In genomic region chr19:42269518-42270345, GRCh38 we compare ENCODE assay signal across 8 cellular contexts. TPM values are rescaled to one million over a fixed set of nuclear protein-coding genes. Genes with fewer than 3 reads are reported as not detected.
A peak's percentile ranks its signal among the peaks of the same experiment; 100 is the strongest.
DNase-seq lines count a peak whose midpoint lies in the region; ATAC-seq, FAIRE-seq and TF ChIP-seq lines count a peak whose summit lies in the region.

No MANE protein-coding gene starts in this region.

- TSS peak; percentile 99 for BruUV-seq in GM12878 (replicated peaks; lab: Mats Ljungman, UMichigan)

- ATAC-seq in GM12878 = no peak
- no peak for ATAC-seq in GM18858 (IDR thresholded peaks at IDR 0.05; ENCODE audit: unreplicated experiment)

- no peaks in the 10 kb centered on the region for H3K27me3 Mint-ChIP-seq in activated naive CD4-positive, alpha-beta T cell treated with anti-CD3 and anti-CD28 coated beads for 36 hours (ENCODE audit: low read depth)

- no peak for TF ChIP-seq EP300 in GM12878 (IDR thresholded peaks at IDR 0.05; ENCODE audit: borderline replicate concordance in 1 of 2, control insufficient read depth in 1 of 2, low read depth in 2 of 2, low read length in 2 of 2)
- TF ChIP-seq EP300 in transverse colon (IDR thresholded peaks at IDR 0.05; ENCODE audit: low read depth) = no peak

- no peak for TF ChIP-seq CTCF in GM12878 (IDR thresholded peaks at IDR 0.05 in 2 of 3, conservative IDR thresholded peaks at IDR 0.05 in 1 of 3; ENCODE audit: control insufficient read depth in 2 of 3, extremely low read depth in 1 of 3, insufficient read depth in 1 of 3, low read depth in 3 of 3, low read length in 3 of 3)
- TF ChIP-seq CTCF in lower leg skin (IDR thresholded peaks at IDR 0.05) = no peak
- no peak for TF ChIP-seq CTCF in transverse colon (IDR thresholded peaks at IDR 0.05)

- CTCF ChIA-PET in activated naive CD4-positive, alpha-beta T cell treated with anti-CD3 and anti-CD28 coated beads for 36 hours (lab: Charles Lee) = interaction anchor here (1.4 to 2.6 kb wide), 3 partner anchors 10 to 161 kb away, joined by 4 to 27 read pairs (median 7); partner anchors contain the start of gene GSK3A
- CTCF ChIA-PET in GM12878 (lab: Yijun Ruan, JAX) = interaction anchor here (1.0 to 3.2 kb wide), 6 partner anchors 10 to 137 kb away, joined by 3 to 39 read pairs (median 8); partner anchors contain the start of genes GSK3A and POU2F2

- peaks cover 27% of the 10 kb centered on the region for H3K79me2 ChIP-seq in GM12878 (ENCODE audit: control insufficient read depth, insufficient read depth, low read length)

- peaks cover 0 to 19% of the 10 kb centered on the region in 2 experiments; a peak in 3 of 4 replicates for H3K36me3 ChIP-seq in GM12878 (ENCODE audit: control insufficient read depth in 2 of 2, insufficient read depth in 2 of 2, low read length in 1 of 2)
- peaks cover 0 to 12% (median 0%) of the 10 kb centered on the region in 4 donors for H3K36me3 ChIP-seq in transverse colon

- no peaks in the 10 kb centered on the region for H3K9me3 ChIP-seq in GM12878 (replicated peaks; ENCODE audit: control insufficient read depth, insufficient read depth, low read length)
- H3K9me3 ChIP-seq in transverse colon = no peaks in the 10 kb centered on the region

- H3K27ac ChIP-seq in GM12878 (ENCODE audit: control insufficient read depth, insufficient read depth) (peak overlapping the region; percentile 94), transverse colon (peak overlapping the region; percentile 91 to 95 (median 94))

- H3K4me2 ChIP-seq in GM12878 (ENCODE audit: control insufficient read depth, insufficient read depth) = peak overlapping the region; percentile 99

- peak; percentile 40 for DNase-seq in activated naive CD4-positive, alpha-beta T cell treated with anti-CD3 and anti-CD28 coated beads for 36 hours
- DNase-seq in activated naive CD4-positive, alpha-beta T cell (lab: John Stamatoyannopoulos, UW) = no peak
- no peak for DNase-seq in GM12878 (ENCODE audit: low read depth, low spot score)
- DNase-seq in lower leg skin (ENCODE audit: low spot score in 2 of 2) = no peak
- no peak for DNase-seq in transverse colon
- no peak for DNase-seq in islet precursor cell
- no peak for DNase-seq in NCI-H146 (lab: John Stamatoyannopoulos, UW)

- no peak overlapping the region for H3K4me3 Mint-ChIP-seq in activated naive CD4-positive, alpha-beta T cell treated with anti-CD3 and anti-CD28 coated beads for 36 hours

- WGBS in GM12878 (ENCODE audit: insufficient coverage, insufficient replicate concordance, low lambda C conversion rate, missing lambda C conversion rate) = 0% methylated on average over 9 of the region's 9 CpGs
- WGBS in lower leg skin, 2 donors = 11 to 26% methylated on average over 9 of the region's 9 CpGs
- 10 to 37% methylated on average over 2 to 9 of the region's 9 CpGs for WGBS in transverse colon (ENCODE audit: low coverage in 1 of 2), 2 donors

- no peaks in the 10 kb centered on the region; the same call in 1 of the 2 replicates for H4K20me1 ChIP-seq in GM12878 (ENCODE audit: control insufficient read depth, insufficient read depth)

- TF ChIP-seq POLR2A in GM12878 (IDR thresholded peaks at IDR 0.05; ENCODE audit: low read depth, low read length) = no peak
- no peak for TF ChIP-seq POLR2A in lower leg skin (IDR thresholded peaks at IDR 0.05)
- no peak for TF ChIP-seq POLR2A in transverse colon (IDR thresholded peaks at IDR 0.05)

- peaks cover 32% of the 10 kb centered on the region for H3K4me1 Mint-ChIP-seq in activated naive CD4-positive, alpha-beta T cell treated with anti-CD3 and anti-CD28 coated beads for 36 hours (ENCODE audit: low read depth)

- H3K4me1 ChIP-seq in GM12878 (ENCODE audit: control insufficient read depth, insufficient read depth, low read length) = peaks cover 19% of the 10 kb centered on the region
- peaks cover 21 to 32% (median 23%) of the 10 kb centered on the region in 4 donors for H3K4me1 ChIP-seq in transverse colon

- intact Hi-C loops in activated naive CD4-positive, alpha-beta T cell treated with anti-CD3 and anti-CD28 coated beads for 36 hours (cut with micrococcal nuclease) = no loop called here
- intact Hi-C loops in GM12878 (cut with micrococcal nuclease; ENCODE audit: unreplicated experiment) = loop anchor here (2.0 kb wide), 1 partner anchor 13 kb away; no protein-coding TSS in a partner anchor
- intact Hi-C loops in lower leg skin (cut with DNase I; ENCODE audit: low total_unique reads) = no loop called here
- intact Hi-C loops in transverse colon (cut with DNase I; ENCODE audit: low total_unique reads) = no loop called here

- peak overlapping the region; percentile 99 for H3K27ac Mint-ChIP-seq in activated naive CD4-positive, alpha-beta T cell treated with anti-CD3 and anti-CD28 coated beads for 36 hours

- SMC1A ChIA-PET in GM12878 (lab: Charles Lee; ENCODE audit: uncharacterized antibody, unreplicated experiment) = interaction anchor here (1.0 to 3.2 kb wide), 7 partner anchors 9 to 156 kb away, joined by 3 to 24 read pairs (median 5); partner anchors contain the start of gene ERF

- peak overlapping the region; percentile 91 for H3K4me3 ChIP-seq in GM12878
- peak overlapping the region; percentile 38 for H3K4me3 ChIP-seq in lower leg skin (ENCODE audit: low read depth, poor library complexity, severe bottlenecking)
- H3K4me3 ChIP-seq in transverse colon = peak overlapping the region; percentile 54 to 77 (median 60)

- H3K9me3 Mint-ChIP-seq in activated naive CD4-positive, alpha-beta T cell treated with anti-CD3 and anti-CD28 coated beads for 36 hours = no peaks in the 10 kb centered on the region

- peaks cover 10% of the 10 kb centered on the region for H3K36me3 Mint-ChIP-seq in activated naive CD4-positive, alpha-beta T cell treated with anti-CD3 and anti-CD28 coated beads for 36 hours (ENCODE audit: low read depth)

- RAD21 ChIA-PET in GM12878 (lab: Charles Lee; ENCODE audit: unreplicated experiment) = interaction anchor here (0.5 to 3.1 kb wide), 9 partner anchors 10 to 394 kb away, joined by 3 to 23 read pairs (median 5); partner anchors contain the start of gene GSK3A

- H2AFZ ChIP-seq in GM12878 (ENCODE audit: control insufficient read depth, low read depth, low read length) = 0 out of 2 replicates have a peak overlapping the region, but pooled peaks have one; percentile 50

- POLR2A ChIA-PET in GM12878 (lab: Charles Lee) = interaction anchor here (0.7 to 3.2 kb wide), 10 partner anchors 10 to 140 kb away, joined by 4 to 24 read pairs (median 4); partner anchors contain the start of genes GSK3A and ZNF526

- H3K27me3 ChIP-seq in GM12878 (replicated peaks in 1 of 2; ENCODE audit: control insufficient read depth in 2 of 2, insufficient read depth in 2 of 2, low read length in 1 of 2) (no peaks in the 10 kb centered on the region), transverse colon (no peaks in the 10 kb centered on the region)

- FAIRE-seq in GM12878 (lab: Jason Lieb, UNC) = peak; percentile 35

- in situ Hi-C loops in GM12878 (cut with MboI) (no loop called here), transverse colon (cut with MboI; ENCODE audit: low pct_ligation_motif_present in 1 of 4, low pct_unique_long_range_greater_than_20kb in 1 of 4, low sequenced_read_pairs in 3 of 4) (no loop called here)

- H3K9ac ChIP-seq in GM12878 (ENCODE audit: control insufficient read depth, insufficient read depth, low read length) = peak overlapping the region; percentile 98

- TF ChIP-seq RAD21 in GM12878 (IDR thresholded peaks at IDR 0.05; ENCODE audit: insufficient read depth, low read depth, low read length) = no peak

RNA-seq across cellular contexts. Expression of gene CIC, which starts 0.7 kb away (rescaled TPM):
- total RNA-seq in activated naive CD4-positive, alpha-beta T cell treated with anti-CD3 and anti-CD28 coated beads for 36 hours = 10 to 100 TPM; 60.2 to 61.5 TPM
- 33.3 and 49.5 TPM in 2 replicates for total RNA-seq in GM12878 (2013; cell fraction: nucleolus; rRNA removed)
- total RNA-seq in GM12878 (2014; rRNA removed) (8.0 and 9.5 TPM in 2 replicates), GM12878 (2014; rRNA removed; fragmentation: Illumina TruSeq; extraction: Trizol) (4.3 and 6.5 TPM in 2 replicates), GM12878 (2021) (47.3 and 50.6 TPM in 2 replicates), lower leg skin (10 to 100 TPM; 57.8 to 90.0 (median 59.0) TPM), transverse colon (10 to 100 TPM; 35.1 to 96.5 (median 43.6) TPM)
- 9.5 TPM for polyA plus RNA-seq in GM12878 (2011; ENCODE audit: low read depth)
- polyA plus RNA-seq in GM12878 (2011; rRNA removed) (2.4 and 3.8 TPM in 2 replicates), GM12878 (2014; fragmentation: Illumina TruSeq; extraction: Trizol) (1.7 and 7.4 TPM in 2 replicates), GM12878 (2014; fragmentation: Nextera tagmentation; extraction: Ambion mirVana) (under 1 TPM; 0.18 to 0.24 TPM), GM12878 (2014; rRNA removed) (24.0 and 27.7 TPM in 2 replicates), GM12878 (2016; fragmentation: Nextera tagmentation; extraction: Ambion mirVana) (1 to 10 TPM; 6.9 to 8.1 TPM)
- polyA plus RNA-seq in GM12878 (2011; cell fraction: cytosol; rRNA removed) = 6.7 and 9.9 TPM in 2 replicates
- polyA plus RNA-seq in GM12878 (2011; cell fraction: nucleus; rRNA removed) = 76.7 and 94.7 TPM in 2 replicates
- 29.1 and 30.8 TPM in 2 replicates for polyA plus RNA-seq in GM12878 (2012)
- 2.1 and 9.8 TPM in 2 replicates for polyA minus RNA-seq in GM12878 (2011; rRNA and poly(A)+ RNA removed)
- 10.2 and 11.2 TPM in 2 replicates for polyA minus RNA-seq in GM12878 (2011; cell fraction: cytosol; rRNA and poly(A)+ RNA removed)
- 13.1 and 24.6 TPM in 2 replicates for polyA minus RNA-seq in GM12878 (2011; cell fraction: nucleus; rRNA and poly(A)+ RNA removed)

RNA-seq across cellular contexts. Expression of gene ERF, which starts 14.8 kb away (rescaled TPM):
- 10 to 100 TPM; 52.4 to 55.6 TPM for total RNA-seq in activated naive CD4-positive, alpha-beta T cell treated with anti-CD3 and anti-CD28 coated beads for 36 hours
- 29.9 and 31.1 TPM in 2 replicates for total RNA-seq in GM12878 (2013; cell fraction: nucleolus; rRNA removed)
- 15.9 and 22.2 TPM in 2 replicates for total RNA-seq in GM12878 (2014; rRNA removed)
- 12.1 and 12.8 TPM in 2 replicates for total RNA-seq in GM12878 (2014; rRNA removed; fragmentation: Illumina TruSeq; extraction: Trizol)
- total RNA-seq in GM12878 (2021) = 51.8 and 56.3 TPM in 2 replicates
- polyA plus RNA-seq in GM12878 (2011; ENCODE audit: low read depth) = 3.6 TPM
- polyA plus RNA-seq in GM12878 (2011; rRNA removed) = 15.1 and 34.5 TPM in 2 replicates
- 23.3 and 39.9 TPM in 2 replicates for polyA plus RNA-seq in GM12878 (2011; cell fraction: cytosol; rRNA removed)
- polyA plus RNA-seq in GM12878 (2011; cell fraction: nucleus; rRNA removed) = 164 and 188 TPM in 2 replicates
- 21.7 and 22.0 TPM in 2 replicates for polyA plus RNA-seq in GM12878 (2012)
- 4.9 and 17.8 TPM in 2 replicates for polyA plus RNA-seq in GM12878 (2014; fragmentation: Illumina TruSeq; extraction: Trizol)
- under 1 TPM; 0.02 to 0.04 TPM for polyA plus RNA-seq in GM12878 (2014; fragmentation: Nextera tagmentation; extraction: Ambion mirVana)
- polyA plus RNA-seq in GM12878 (2014; rRNA removed) = 33.0 and 40.2 TPM in 2 replicates
- 1 to 10 TPM; 8.3 to 8.9 TPM for polyA plus RNA-seq in GM12878 (2016; fragmentation: Nextera tagmentation; extraction: Ambion mirVana)
- polyA minus RNA-seq in GM12878 (2011; rRNA and poly(A)+ RNA removed) = 27.0 and 49.3 TPM in 2 replicates
- 19.8 and 25.4 TPM in 2 replicates for polyA minus RNA-seq in GM12878 (2011; cell fraction: cytosol; rRNA and poly(A)+ RNA removed)
- 34.6 and 45.5 TPM in 2 replicates for polyA minus RNA-seq in GM12878 (2011; cell fraction: nucleus; rRNA and poly(A)+ RNA removed)
- total RNA-seq in lower leg skin = 10 to 100 TPM; 29.9 to 44.0 (median 36.9) TPM
- 10 to 100 TPM; 20.9 to 67.3 (median 30.5) TPM for total RNA-seq in transverse colon

RNA-seq across cellular contexts. Expression of gene GSK3A, which starts 27.3 kb away (rescaled TPM):
- 10 to 100 TPM; 31.1 to 33.8 TPM for total RNA-seq in activated naive CD4-positive, alpha-beta T cell treated with anti-CD3 and anti-CD28 coated beads for 36 hours
- total RNA-seq in GM12878 (2013; cell fraction: nucleolus; rRNA removed) = 7.7 and 11.1 TPM in 2 replicates
- 11.5 and 15.0 TPM in 2 replicates for total RNA-seq in GM12878 (2014; rRNA removed)
- 15.3 and 15.8 TPM in 2 replicates for total RNA-seq in GM12878 (2014; rRNA removed; fragmentation: Illumina TruSeq; extraction: Trizol)
- total RNA-seq in GM12878 (2021) = 35.6 and 38.6 TPM in 2 replicates
- polyA plus RNA-seq in GM12878 (2011; ENCODE audit: low read depth) = 12.6 TPM
- polyA plus RNA-seq in GM12878 (2011; rRNA removed) = 17.5 and 41.3 TPM in 2 replicates
- 44.7 and 48.5 TPM in 2 replicates for polyA plus RNA-seq in GM12878 (2011; cell fraction: cytosol; rRNA removed)
- polyA plus RNA-seq in GM12878 (2011; cell fraction: nucleus; rRNA removed) = 32.0 and 39.9 TPM in 2 replicates
- polyA plus RNA-seq in GM12878 (2012) = 24.5 and 27.4 TPM in 2 replicates
- 35.2 and 47.9 TPM in 2 replicates for polyA plus RNA-seq in GM12878 (2014; fragmentation: Illumina TruSeq; extraction: Trizol)
- 1 to 10 TPM in 1 of 2 experiments, under 1 TPM in 1; 1.00 to 1.2 TPM for polyA plus RNA-seq in GM12878 (2014; fragmentation: Nextera tagmentation; extraction: Ambion mirVana)
- 40.9 and 48.8 TPM in 2 replicates for polyA plus RNA-seq in GM12878 (2014; rRNA removed)
- polyA plus RNA-seq in GM12878 (2016; fragmentation: Nextera tagmentation; extraction: Ambion mirVana) = 10 to 100 TPM in 1 of 2 experiments, 1 to 10 TPM in 1; 3.8 to 11.4 TPM
- 18.6 and 31.7 TPM in 2 replicates for polyA minus RNA-seq in GM12878 (2011; rRNA and poly(A)+ RNA removed)
- 14.7 and 17.7 TPM in 2 replicates for polyA minus RNA-seq in GM12878 (2011; cell fraction: cytosol; rRNA and poly(A)+ RNA removed)
- 4.2 and 6.6 TPM in 2 replicates for polyA minus RNA-seq in GM12878 (2011; cell fraction: nucleus; rRNA and poly(A)+ RNA removed)
- total RNA-seq in lower leg skin = 10 to 100 TPM; 31.4 to 42.0 (median 34.1) TPM
- 10 to 100 TPM; 10.7 to 46.4 (median 31.0) TPM for total RNA-seq in transverse colon

RNA-seq across cellular contexts. Expression of gene PRR19, which starts 32.2 kb away (rescaled TPM):
- under 1 TPM; 0.27 to 0.43 TPM for total RNA-seq in activated naive CD4-positive, alpha-beta T cell treated with anti-CD3 and anti-CD28 coated beads for 36 hours
- total RNA-seq in GM12878 (2013; cell fraction: nucleolus; rRNA removed) = 0.19 TPM in 1 of 2 replicates, not detected in the other
- total RNA-seq in GM12878 (2014; rRNA removed) = 0.73 and 0.82 TPM in 2 replicates
- 0.18 and 0.31 TPM in 2 replicates for total RNA-seq in GM12878 (2014; rRNA removed; fragmentation: Illumina TruSeq; extraction: Trizol)
- total RNA-seq in GM12878 (2021) = 0.80 and 1.4 TPM in 2 replicates
- 0.29 TPM for polyA plus RNA-seq in GM12878 (2011; ENCODE audit: low read depth)
- polyA plus RNA-seq in GM12878 (2011; rRNA removed) = 0.15 TPM in 1 of 2 replicates, not detected in the other
- polyA plus RNA-seq in GM12878 (2011; cell fraction: cytosol; rRNA removed) = 0.50 and 0.55 TPM in 2 replicates
- polyA plus RNA-seq in GM12878 (2011; cell fraction: nucleus; rRNA removed) = 0.38 and 0.43 TPM in 2 replicates
- polyA plus RNA-seq in GM12878 (2012) = 0.38 and 0.49 TPM in 2 replicates
- 0.11 and 0.43 TPM in 2 replicates for polyA plus RNA-seq in GM12878 (2014; fragmentation: Illumina TruSeq; extraction: Trizol)
- polyA plus RNA-seq in GM12878 (2014; fragmentation: Nextera tagmentation; extraction: Ambion mirVana) = under 1 TPM in 1 of 2 experiments, not detected in 1; 0.09 TPM
- 0.81 and 1.7 TPM in 2 replicates for polyA plus RNA-seq in GM12878 (2014; rRNA removed)
- 1 to 10 TPM; 1.1 to 1.7 TPM for polyA plus RNA-seq in GM12878 (2016; fragmentation: Nextera tagmentation; extraction: Ambion mirVana)
- 0.21 and 0.37 TPM in 2 replicates for polyA minus RNA-seq in GM12878 (2011; rRNA and poly(A)+ RNA removed)
- not detected in 2 replicates for polyA minus RNA-seq in GM12878 (2011; cell fraction: cytosol; rRNA and poly(A)+ RNA removed)
- not detected in 2 replicates for polyA minus RNA-seq in GM12878 (2011; cell fraction: nucleus; rRNA and poly(A)+ RNA removed)
- total RNA-seq in lower leg skin = under 1 TPM in 3 of 4 donors, not detected in 1; 0.23 to 0.30 (median 0.29) TPM
- under 1 TPM in 2 of 4 donors, not detected in 2; 0.41 to 0.79 TPM for total RNA-seq in transverse colon

RNA-seq across cellular contexts. Expression of gene PAFAH1B3, which starts 32.7 kb away (rescaled TPM):
- total RNA-seq in activated naive CD4-positive, alpha-beta T cell treated with anti-CD3 and anti-CD28 coated beads for 36 hours = 10 to 100 TPM; 36.6 TPM
- 5.1 and 6.4 TPM in 2 replicates for total RNA-seq in GM12878 (2013; cell fraction: nucleolus; rRNA removed)
- 57.7 and 78.6 TPM in 2 replicates for total RNA-seq in GM12878 (2014; rRNA removed)
- total RNA-seq in GM12878 (2014; rRNA removed; fragmentation: Illumina TruSeq; extraction: Trizol) = 32.0 and 41.3 TPM in 2 replicates
- total RNA-seq in GM12878 (2021) = 68.8 and 72.9 TPM in 2 replicates
- polyA plus RNA-seq in GM12878 (2011; ENCODE audit: low read depth) = 20.5 TPM
- polyA plus RNA-seq in GM12878 (2011; rRNA removed) = 8.8 and 30.5 TPM in 2 replicates
- polyA plus RNA-seq in GM12878 (2011; cell fraction: cytosol; rRNA removed) = 57.1 and 73.1 TPM in 2 replicates
- 43.1 and 44.9 TPM in 2 replicates for polyA plus RNA-seq in GM12878 (2011; cell fraction: nucleus; rRNA removed)
- polyA plus RNA-seq in GM12878 (2012) = 29.8 and 33.2 TPM in 2 replicates
- polyA plus RNA-seq in GM12878 (2014; fragmentation: Illumina TruSeq; extraction: Trizol) = 15.2 and 46.6 TPM in 2 replicates
- polyA plus RNA-seq in GM12878 (2014; fragmentation: Nextera tagmentation; extraction: Ambion mirVana) = 10 to 100 TPM in 1 of 2 experiments, 1 to 10 TPM in 1; 6.2 to 23.1 TPM
- polyA plus RNA-seq in GM12878 (2014; rRNA removed) = 56.1 and 66.2 TPM in 2 replicates
- polyA plus RNA-seq in GM12878 (2016; fragmentation: Nextera tagmentation; extraction: Ambion mirVana) = 10 to 100 TPM; 77.7 to 79.6 TPM
- polyA minus RNA-seq in GM12878 (2011; rRNA and poly(A)+ RNA removed) = 18.4 and 30.6 TPM in 2 replicates
- 14.2 and 19.0 TPM in 2 replicates for polyA minus RNA-seq in GM12878 (2011; cell fraction: cytosol; rRNA and poly(A)+ RNA removed)
- polyA minus RNA-seq in GM12878 (2011; cell fraction: nucleus; rRNA and poly(A)+ RNA removed) = 8.0 and 13.3 TPM in 2 replicates
- total RNA-seq in lower leg skin = 10 to 100 TPM in 3 of 4 donors, 1 to 10 TPM in 1; 4.3 to 18.4 (median 14.0) TPM
- 10 to 100 TPM in 3 of 4 donors, not detected in 1; 16.7 to 35.2 (median 24.4) TPM for total RNA-seq in transverse colon

Comparison
In these comparisons a context has a peak if more than half of its experiments do, and no peak if none do; other contexts are left out.
1. H3K4me3 ChIP-seq: peak in every context shown above with its lines; median percentile 91 in GM12878; 60 in transverse colon; 38 in lower leg skin.